In genomic region chr12:106246891-106247730, GRCh38 we compare ENCODE assay signal across 8 cellular contexts. TPM values are rescaled to one million over a fixed set of nuclear protein-coding genes. Genes with fewer than 3 reads are reported as not detected.
A peak's percentile ranks its signal among the peaks of the same experiment; 100 is the strongest.
DNase-seq lines count a peak whose midpoint lies in the region; ATAC-seq, FAIRE-seq and TF ChIP-seq lines count a peak whose summit lies in the region.

No MANE protein-coding gene starts in this region.

- no peaks in the 10 kb centered on the region for H3K27me3 Mint-ChIP-seq in neural crest cell (ENCODE audit: low read depth)

- H3K4me3 Mint-ChIP-seq in neural crest cell, result peak overlapping the region; percentile 87

- TF ChIP-seq CTCF in Panc1 (IDR thresholded peaks at IDR 0.05) (no peak), foreskin keratinocyte (conservative IDR thresholded peaks at IDR 0.05) (no peak), neural crest cell (conservative IDR thresholded peaks at IDR 0.05) (peak; percentile 27), upper lobe of right lung (IDR thresholded peaks at IDR 0.05) (no peak)

- H3K27ac ChIP-seq in Panc1 (ENCODE audit: low read length) (peak overlapping the region; percentile 74), foreskin keratinocyte (peak overlapping the region; percentile 58), upper lobe of right lung (peak overlapping the region; percentile 97)

- ATAC-seq in HG02759 (IDR thresholded peaks at IDR 0.05; ENCODE audit: unreplicated experiment) (peak; percentile 40), Panc1 (peak; percentile 53), foreskin keratinocyte (peak; percentile 12), upper lobe of right lung (peak; percentile 44), GM18873 (IDR thresholded peaks at IDR 0.05; ENCODE audit: low FRiP score, unreplicated experiment) (no peak)

- H3K4me3 ChIP-seq in Panc1 (ENCODE audit: low read depth in 2 of 2, low read length in 2 of 2) (peak overlapping the region; percentile 63 to 74), upper lobe of right lung (peak overlapping the region; percentile 88)

- intact Hi-C loops in Panc1 (cut with micrococcal nuclease; ENCODE audit: unreplicated experiment) (loop anchor here (5.0 kb wide), 2 partner anchors 110 to 165 kb away; partner anchors contain the start of gene NUAK1), upper lobe of right lung (cut with DNase I) (no loop called here)

- peak; percentile 60 for DNase-seq in GM12892 (ENCODE audit: insufficient read length)
- DNase-seq in Panc1 (ENCODE audit: low read depth, low spot score), result no peak
- DNase-seq in activated naive CD4-positive, alpha-beta T cell (lab: John Stamatoyannopoulos, UW), result peak; percentile 8 to 66 (median 32)
- DNase-seq in foreskin keratinocyte, result peak in 1 of 2 donors; percentile 30
- peak; percentile 39 for DNase-seq in neural crest cell (ENCODE audit: low read depth, low spot score)
- DNase-seq in upper lobe of right lung, result peak; percentile 87

- in situ Hi-C loops in Panc1 (cut with HindIII; ENCODE audit: low pct_unique_long_range_greater_than_20kb, low sequenced_read_pairs), result no loop called here

- POLR2A ChIA-PET in Panc1 (lab: Charles Lee), result no interaction called here

- H3K27ac Mint-ChIP-seq in neural crest cell (ENCODE audit: unreplicated experiment), result peak overlapping the region; percentile 83

- CTCF ChIA-PET in Panc1 (lab: Charles Lee), result no interaction called here

- no peaks in the 10 kb centered on the region for H3K36me3 ChIP-seq in Panc1 (ENCODE audit: control insufficient read depth, insufficient read depth, low read length)
- H3K36me3 ChIP-seq in upper lobe of right lung, result peaks cover 8% of the 10 kb centered on the region

- no peak for TF ChIP-seq POLR2A in GM12892 (IDR thresholded peaks at IDR 0.05; ENCODE audit: low read depth, low read length)

- no peaks in the 10 kb centered on the region for H3K27me3 ChIP-seq in Panc1 (ENCODE audit: control insufficient read depth, insufficient read depth, low read length)
- H3K27me3 ChIP-seq in foreskin keratinocyte, result no peaks in the 10 kb centered on the region
- no peaks in the 10 kb centered on the region for H3K27me3 ChIP-seq in upper lobe of right lung

- H3K9me3 ChIP-seq in Panc1 (ENCODE audit: control insufficient read depth, insufficient read depth, low read depth, low read length) (no peaks in the 10 kb centered on the region), upper lobe of right lung (no peaks in the 10 kb centered on the region)

- BruUV-seq in Panc1 (replicated peaks; lab: Mats Ljungman, UMichigan), result no TSS peak

- peaks cover 5% of the 10 kb centered on the region for H3K36me3 Mint-ChIP-seq in neural crest cell (ENCODE audit: low read depth)

- peak; percentile 57 for FAIRE-seq in GM12892 (lab: Jason Lieb, UNC)

- no peaks in the 10 kb centered on the region for H3K9me3 Mint-ChIP-seq in neural crest cell

- peaks cover 43% of the 10 kb centered on the region for H3K4me1 Mint-ChIP-seq in neural crest cell

- H3K4me1 ChIP-seq in Panc1 (ENCODE audit: control insufficient read depth, insufficient read depth, low read length) (peaks cover 4% of the 10 kb centered on the region; the same call in 1 of the 2 replicates), foreskin keratinocyte (peaks cover 5% of the 10 kb centered on the region), upper lobe of right lung (peaks cover 29% of the 10 kb centered on the region)

RNA-seq across cellular contexts. Expression of gene CKAP4, which starts 0.7 kb away (rescaled TPM):
- 7.0 TPM for polyA plus RNA-seq in GM12892 (2012; ENCODE audit: missing spikeins)
- 95.9 TPM for total RNA-seq in Panc1 (2021; ENCODE audit: unreplicated experiment)
- polyA plus RNA-seq in Panc1 (2012; ENCODE audit: insufficient read length), result 100 TPM
- 119 and 121 TPM in 2 replicates for total RNA-seq in foreskin keratinocyte
- polyA plus RNA-seq in foreskin keratinocyte, result 91.0 and 94.9 TPM in 2 replicates
- total RNA-seq in neural crest cell, result 99.4 and 102 TPM in 2 replicates
- total RNA-seq in upper lobe of right lung, result 40.3 TPM

RNA-seq across cellular contexts. Expression of gene TCP11L2, which starts 55.4 kb away (rescaled TPM):
- polyA plus RNA-seq in GM12892 (2012; ENCODE audit: missing spikeins), result 1.8 TPM
- total RNA-seq in Panc1 (2021; ENCODE audit: unreplicated experiment), result 3.5 TPM
- polyA plus RNA-seq in Panc1 (2012; ENCODE audit: insufficient read length), result 3.0 TPM
- total RNA-seq in foreskin keratinocyte, result 4.1 and 5.9 TPM in 2 replicates
- polyA plus RNA-seq in foreskin keratinocyte, result 0.39 and 0.57 TPM in 2 replicates
- 1.4 and 1.8 TPM in 2 replicates for total RNA-seq in neural crest cell
- 37.7 TPM for total RNA-seq in upper lobe of right lung
